22 cellular contexts compared by ENCODE assay signal in the genomic region with DNA sequence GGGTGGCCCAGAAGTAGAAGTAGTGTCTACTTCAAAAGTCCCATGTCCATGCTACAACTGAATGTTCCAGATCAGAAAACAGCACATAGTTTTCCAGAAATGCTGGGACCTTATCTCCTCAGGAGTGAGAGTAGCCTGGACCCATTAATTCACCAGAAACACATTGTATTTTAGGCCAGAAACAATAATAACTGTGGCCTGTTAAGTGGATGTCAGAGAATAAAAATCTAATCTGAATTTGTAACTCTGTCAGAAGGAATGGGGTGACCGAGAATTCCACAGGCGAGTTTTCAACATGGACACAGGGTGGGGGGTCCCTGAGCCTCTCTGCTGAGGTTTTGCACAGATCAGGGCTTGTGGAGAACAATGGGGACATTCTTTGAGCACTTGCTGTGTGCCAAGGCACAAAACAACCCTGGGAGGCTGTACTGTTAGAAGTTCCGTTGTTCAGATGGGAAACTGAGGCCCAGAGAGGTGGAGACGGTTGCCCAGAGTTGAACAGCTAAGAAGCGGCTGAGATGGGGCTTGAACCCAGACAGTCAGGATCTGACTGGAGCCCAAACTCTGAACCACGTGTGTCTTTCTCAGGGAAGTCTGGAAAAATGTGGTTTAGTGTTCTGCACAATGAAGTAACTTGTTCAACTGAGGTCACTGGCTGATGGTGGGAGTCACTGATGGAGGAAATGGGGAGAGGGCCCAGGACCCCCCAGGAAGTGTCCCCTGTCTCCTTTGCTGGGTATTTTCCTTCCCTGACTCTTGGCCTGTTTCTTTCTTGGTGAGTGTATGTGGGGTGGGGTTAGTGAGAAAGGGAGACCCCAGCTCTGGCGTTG. TPM values are rescaled to one million over a fixed set of nuclear protein-coding genes. Genes with fewer than 3 reads are reported as not detected.
A peak's percentile ranks its signal among the peaks of the same experiment; 100 is the strongest.
DNase-seq lines count a peak whose midpoint lies in the region; ATAC-seq and TF ChIP-seq lines count a peak whose summit lies in the region.
"Had no signal": no experiment of that assay in that cellular context is flagged by ENCODE, and none has a peak within 500 bp of the region (broad histone marks: within the 10 kb centered on the region; RNA-seq: fewer than 3 reads in every experiment).

No MANE protein-coding gene starts in this region.

- no TSS peak for BruUV-seq in MCF 10A (replicated peaks; lab: Mats Ljungman, UMichigan)

- POLR2A ChIA-PET in MCF 10A (lab: Yijun Ruan, JAX), result interaction anchor here (1.4 kb wide), 1 partner anchor 10 kb away, joined by 3 read pairs; no protein-coding TSS in a partner anchor

- H3K4me3 Mint-ChIP-seq in MCF 10A (ENCODE audit: unreplicated experiment), result no peak overlapping the region
- no peak overlapping the region for H3K4me3 Mint-ChIP-seq in nephron
- H3K4me3 Mint-ChIP-seq: activated naive CD8-positive, alpha-beta T cell; activated T-cell treated with anti-CD3 and anti-CD28 coated beads, Interleukin-2, amount 50 U/mL, for 72 hours had no signal

- CTCF ChIA-PET in MCF 10A (lab: Yijun Ruan, JAX), result interaction anchor here (1.5 to 1.9 kb wide), 2 partner anchors 45 to 48 kb away, joined by 3 to 12 read pairs; no protein-coding TSS in a partner anchor

- no peak overlapping the region for H3K4me3 ChIP-seq in breast epithelium
- H3K4me3 ChIP-seq in astrocyte of the spinal cord (ENCODE audit: low read depth, low read length), result no peak overlapping the region
- no peak overlapping the region for H3K4me3 ChIP-seq in tibial artery
- H3K4me3 ChIP-seq: BLaER1, cardiac muscle cell, dorsolateral prefrontal cortex, left lung, mucosa of descending colon, upper lobe of left lung had no signal

- H3K36me3 Mint-ChIP-seq in MCF 10A (ENCODE audit: insufficient read depth, unreplicated experiment) (peaks cover 6% of the 10 kb centered on the region), nephron (ENCODE audit: low read depth) (no peaks in the 10 kb centered on the region)
- H3K36me3 Mint-ChIP-seq: activated naive CD8-positive, alpha-beta T cell had no signal

- no peak for DNase-seq in breast epithelium (ENCODE audit: low spot score in 2 of 2)
- no peak for DNase-seq in MCF 10A (ENCODE audit: unreplicated experiment)
- DNase-seq in astrocyte of the spinal cord (ENCODE audit: low read depth, low spot score), result peak; percentile 28
- DNase-seq in tibial artery, result no peak
- DNase-seq in NCI-H82 (lab: John Stamatoyannopoulos, UW), result no peak
- DNase-seq in stimulated activated CD4-positive, alpha-beta T cell treated with anti-CD3 and anti-CD28 coated beads, Interleukin-1b, Interleukin-23, amount 100 ng/mL, for 48 hours, result no peak
- DNase-seq: activated CD8-positive, alpha-beta memory T cell treated with anti-CD3 and anti-CD28 coated beads for 24 hours; activated T-cell treated with anti-CD3 and anti-CD28 coated beads, Interleukin-2, amount 50 U/mL, for 72 hours; erythroblast; NCI-H748 treated with DMSO at 0.1 percent for 48 hours; stimulated activated CD4-positive, alpha-beta T cell treated with anti-CD3 and anti-CD28 coated beads, Interleukin-2, amount 100 ng/mL, for 24 hours; stimulated activated naive CD4-positive, alpha-beta T cell treated with Interleukin-2 at 50 U/mL for 16 hours had no signal

- H3K9me3 ChIP-seq in breast epithelium (no peaks in the 10 kb centered on the region), tibial artery (no peaks in the 10 kb centered on the region)
- H3K9me3 ChIP-seq: BLaER1, left lung, mucosa of descending colon, upper lobe of left lung had no signal

- no peak for TF ChIP-seq CTCF in breast epithelium (IDR thresholded peaks at IDR 0.05)
- no peak for TF ChIP-seq CTCF in MCF 10A (IDR thresholded peaks at IDR 0.05; ENCODE audit: unreplicated experiment)
- TF ChIP-seq CTCF in astrocyte of the spinal cord (IDR thresholded peaks at IDR 0.05; ENCODE audit: low read depth, low read length), result no peak
- TF ChIP-seq CTCF in nephron (IDR thresholded peaks at IDR 0.05; ENCODE audit: unreplicated experiment in 3 of 3), result no peak
- TF ChIP-seq CTCF in tibial artery (IDR thresholded peaks at IDR 0.05), result no peak

- in situ Hi-C loops in astrocyte of the spinal cord (cut with HindIII; ENCODE audit: low sequenced_read_pairs), result no loop called here

- H3K4me1 Mint-ChIP-seq in MCF 10A (ENCODE audit: insufficient read depth, unreplicated experiment) (peaks cover 48% of the 10 kb centered on the region), nephron (peaks cover 10% of the 10 kb centered on the region)

- H3K27me3 ChIP-seq in breast epithelium (no peaks in the 10 kb centered on the region), tibial artery (no peaks in the 10 kb centered on the region)
- H3K27me3 ChIP-seq: BLaER1, cardiac muscle cell, dorsolateral prefrontal cortex, left lung, upper lobe of left lung had no signal

- no peaks in the 10 kb centered on the region for H3K36me3 ChIP-seq in breast epithelium
- H3K36me3 ChIP-seq in tibial artery, result no peaks in the 10 kb centered on the region
- H3K36me3 ChIP-seq: BLaER1, cardiac muscle cell, left lung, upper lobe of left lung had no signal

- H3K9me3 Mint-ChIP-seq in MCF 10A (ENCODE audit: unreplicated experiment) (no peaks in the 10 kb centered on the region), nephron (no peaks in the 10 kb centered on the region)
- H3K9me3 Mint-ChIP-seq: activated T-cell treated with anti-CD3 and anti-CD28 coated beads, Interleukin-2, amount 50 U/mL, for 72 hours had no signal

- no peak for TF ChIP-seq POLR2A in breast epithelium (IDR thresholded peaks at IDR 0.05)

- ATAC-seq in GM19397 (IDR thresholded peaks at IDR 0.05; ENCODE audit: unreplicated experiment), result no peak
- ATAC-seq: activated T-cell treated with anti-CD3 and anti-CD28 coated beads, Interleukin-2, amount 50 U/mL, for 72 hours had no signal

- H3K27ac ChIP-seq in breast epithelium, result peak overlapping the region; percentile 3 to 17
- peak overlapping the region; percentile 54 to 59 for H3K27ac ChIP-seq in tibial artery
- H3K27ac ChIP-seq: BLaER1, cardiac muscle cell had no signal

- H3K27me3 Mint-ChIP-seq in MCF 10A (ENCODE audit: insufficient read depth, unreplicated experiment), result no peaks in the 10 kb centered on the region
- H3K27me3 Mint-ChIP-seq in nephron (ENCODE audit: low read depth), result peaks cover 9% of the 10 kb centered on the region
- H3K27me3 Mint-ChIP-seq: activated naive CD8-positive, alpha-beta T cell had no signal

- H3K4me1 ChIP-seq in breast epithelium (peaks cover 0 to 8% of the 10 kb centered on the region in 2 donors), tibial artery (peaks cover 9 to 57% (median 42%) of the 10 kb centered on the region in 4 donors)

- no peak overlapping the region for H3K27ac Mint-ChIP-seq in MCF 10A (ENCODE audit: low read depth, unreplicated experiment)
- peak overlapping the region; percentile 21 to 53 (median 53) for H3K27ac Mint-ChIP-seq in nephron
- H3K27ac Mint-ChIP-seq: activated naive CD8-positive, alpha-beta T cell; activated T-cell treated with anti-CD3 and anti-CD28 coated beads, Interleukin-2, amount 50 U/mL, for 72 hours had no signal

- intact Hi-C loops in breast epithelium (cut with DNase I; ENCODE audit: low total_unique reads) (no loop called here), MCF 10A (cut with micrococcal nuclease) (no loop called here), tibial artery (cut with DNase I; ENCODE audit: low total_unique reads) (no loop called here)

RNA-seq across cellular contexts. Expression of a gene that starts 44.2 kb away (rescaled TPM):
- total RNA-seq in breast epithelium (1 to 10 TPM in 2 of 3 donors, under 1 TPM in 1; 0.80 to 5.0 (median 4.3) TPM), MCF 10A (2022) (0.17 and 0.23 TPM in 2 replicates)
- total RNA-seq: LHCN-M2 had no signal
